In the genomic region with DNA sequence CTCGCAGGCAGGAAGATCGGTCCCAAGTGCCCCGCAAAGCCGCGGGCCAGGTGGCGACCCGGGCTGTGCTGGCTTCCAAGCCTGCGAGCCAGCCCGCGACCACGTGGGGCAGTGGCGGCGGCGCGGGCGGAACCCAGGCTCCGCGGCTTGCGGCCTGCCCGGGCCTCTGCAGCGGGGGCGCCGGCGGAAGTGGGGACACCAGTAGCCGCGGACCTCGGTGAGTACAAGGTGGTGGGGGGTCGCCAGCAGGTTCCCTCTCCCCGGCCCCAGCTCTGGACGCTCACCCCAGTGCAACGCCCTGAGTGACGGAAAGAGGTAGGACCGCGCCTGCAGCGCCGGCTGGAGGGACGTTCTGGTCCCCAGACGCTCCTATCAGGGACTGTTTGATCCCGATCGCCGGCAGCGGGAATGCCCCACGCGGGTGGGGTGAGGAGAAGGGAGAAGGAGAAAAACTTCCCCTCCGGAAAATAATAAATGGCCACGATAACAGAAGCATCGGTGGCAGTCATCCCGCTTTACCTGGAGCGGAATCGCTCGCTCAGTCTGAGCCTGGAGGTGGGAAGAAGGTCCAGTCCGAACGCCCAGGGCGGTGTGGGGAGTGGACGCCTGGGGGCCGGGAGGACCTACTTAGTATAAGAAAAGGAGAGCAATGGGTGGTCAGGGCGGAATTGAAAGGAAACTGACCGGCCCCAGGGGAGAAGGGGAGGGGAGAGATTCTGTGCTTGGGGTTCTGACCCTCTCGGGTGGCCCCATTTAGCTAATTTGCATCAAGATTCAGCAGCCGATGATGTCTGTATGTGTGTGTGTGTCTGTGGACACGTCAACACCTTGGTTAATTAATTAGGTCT, we compare ENCODE assay signal across 1 cellular context.
TF ChIP-seq lines count a peak whose summit lies in the region.

Gene GEMIN7 (plus strand): TSS at position 198 of the 848 bp plus-strand sequence. CDS start 10,855 bp downstream, outside the sequence.

TF ChIP-seq in HEK293, 187 proteins besides CTCF, POLR2A, EP300 and RAD21 (continued from another document and continues in another):
- TF ChIP-seq, protein P1, sequence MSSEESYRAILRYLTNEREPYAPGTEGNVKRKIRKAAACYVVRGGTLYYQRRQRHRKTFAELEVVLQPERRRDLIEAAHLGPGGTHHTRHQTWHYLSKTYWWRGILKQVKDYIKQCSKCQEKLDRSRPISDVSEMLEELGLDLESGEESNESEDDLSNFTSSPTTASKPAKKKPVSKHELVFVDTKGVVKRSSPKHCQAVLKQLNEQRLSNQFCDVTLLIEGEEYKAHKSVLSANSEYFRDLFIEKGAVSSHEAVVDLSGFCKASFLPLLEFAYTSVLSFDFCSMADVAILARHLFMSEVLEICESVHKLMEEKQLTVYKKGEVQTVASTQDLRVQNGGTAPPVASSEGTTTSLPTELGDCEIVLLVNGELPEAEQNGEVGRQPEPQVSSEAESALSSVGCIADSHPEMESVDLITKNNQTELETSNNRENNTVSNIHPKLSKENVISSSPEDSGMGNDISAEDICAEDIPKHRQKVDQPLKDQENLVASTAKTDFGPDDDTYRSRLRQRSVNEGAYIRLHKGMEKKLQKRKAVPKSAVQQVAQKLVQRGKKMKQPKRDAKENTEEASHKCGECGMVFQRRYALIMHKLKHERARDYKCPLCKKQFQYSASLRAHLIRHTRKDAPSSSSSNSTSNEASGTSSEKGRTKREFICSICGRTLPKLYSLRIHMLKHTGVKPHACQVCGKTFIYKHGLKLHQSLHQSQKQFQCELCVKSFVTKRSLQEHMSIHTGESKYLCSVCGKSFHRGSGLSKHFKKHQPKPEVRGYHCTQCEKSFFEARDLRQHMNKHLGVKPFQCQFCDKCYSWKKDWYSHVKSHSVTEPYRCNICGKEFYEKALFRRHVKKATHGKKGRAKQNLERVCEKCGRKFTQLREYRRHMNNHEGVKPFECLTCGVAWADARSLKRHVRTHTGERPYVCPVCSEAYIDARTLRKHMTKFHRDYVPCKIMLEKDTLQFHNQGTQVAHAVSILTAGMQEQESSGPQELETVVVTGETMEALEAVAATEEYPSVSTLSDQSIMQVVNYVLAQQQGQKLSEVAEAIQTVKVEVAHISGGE (tag by site-specific recombination; conservative IDR thresholded peaks at IDR 0.05; ENCODE audit: low read depth) = peak; percentile 99
- peak; percentile 56; the same call in 1 of the 2 replicates for TF ChIP-seq ZBTB17 (tag by site-specific recombination; IDR thresholded peaks at IDR 0.05)
- TF ChIP-seq SP3 (tag by site-specific recombination; IDR thresholded peaks at IDR 0.05) = 0 out of 2 replicates have a peak, but pooled peaks have one; percentile 30
- TF ChIP-seq ZEB2 (tag by site-specific recombination; IDR thresholded peaks at IDR 0.05) = peak; percentile 33; the same call in 1 of the 2 replicates
- TF ChIP-seq ZNF560 (tag by site-specific recombination; IDR thresholded peaks at IDR 0.05; ENCODE audit: borderline replicate concordance) = no peak
- no peak for TF ChIP-seq MEIS1 (CRISPR knock-in tag; IDR thresholded peaks at IDR 0.05; ENCODE audit: borderline replicate concordance)
- TF ChIP-seq, protein P2, sequence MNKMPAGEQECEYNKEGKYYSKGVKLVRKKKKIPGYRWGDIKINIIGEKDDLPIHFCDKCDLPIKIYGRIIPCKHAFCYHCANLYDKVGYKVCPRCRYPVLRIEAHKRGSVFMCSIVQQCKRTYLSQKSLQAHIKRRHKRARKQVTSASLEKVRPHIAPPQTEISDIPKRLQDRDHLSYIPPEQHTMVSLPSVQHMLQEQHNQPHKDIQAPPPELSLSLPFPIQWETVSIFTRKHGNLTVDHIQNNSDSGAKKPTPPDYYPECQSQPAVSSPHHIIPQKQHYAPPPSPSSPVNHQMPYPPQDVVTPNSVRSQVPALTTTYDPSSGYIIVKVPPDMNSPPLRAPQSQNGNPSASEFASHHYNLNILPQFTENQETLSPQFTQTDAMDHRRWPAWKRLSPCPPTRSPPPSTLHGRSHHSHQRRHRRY (tag by site-specific recombination; IDR thresholded peaks at IDR 0.05) = no peak
- 0 out of 2 replicates have a peak, but pooled peaks have one; percentile 50 for TF ChIP-seq ZNF580 (tag by site-specific recombination; IDR thresholded peaks at IDR 0.05)
- TF ChIP-seq ZNF629 (tag by site-specific recombination; IDR thresholded peaks at IDR 0.05) = peak; percentile 15; the same call in 1 of the 2 replicates
- 0 out of 2 replicates have a peak, but pooled peaks have one; percentile 42 for TF ChIP-seq GLI4 (tag by site-specific recombination; IDR thresholded peaks at IDR 0.05)
- TF ChIP-seq ZNF37A (tag by site-specific recombination; IDR thresholded peaks at IDR 0.05) = 0 out of 2 replicates have a peak, but pooled peaks have one; percentile 44
- peak; percentile 94 for TF ChIP-seq ZNF626 (tag by site-specific recombination; IDR thresholded peaks at IDR 0.05)
- TF ChIP-seq, protein P3, sequence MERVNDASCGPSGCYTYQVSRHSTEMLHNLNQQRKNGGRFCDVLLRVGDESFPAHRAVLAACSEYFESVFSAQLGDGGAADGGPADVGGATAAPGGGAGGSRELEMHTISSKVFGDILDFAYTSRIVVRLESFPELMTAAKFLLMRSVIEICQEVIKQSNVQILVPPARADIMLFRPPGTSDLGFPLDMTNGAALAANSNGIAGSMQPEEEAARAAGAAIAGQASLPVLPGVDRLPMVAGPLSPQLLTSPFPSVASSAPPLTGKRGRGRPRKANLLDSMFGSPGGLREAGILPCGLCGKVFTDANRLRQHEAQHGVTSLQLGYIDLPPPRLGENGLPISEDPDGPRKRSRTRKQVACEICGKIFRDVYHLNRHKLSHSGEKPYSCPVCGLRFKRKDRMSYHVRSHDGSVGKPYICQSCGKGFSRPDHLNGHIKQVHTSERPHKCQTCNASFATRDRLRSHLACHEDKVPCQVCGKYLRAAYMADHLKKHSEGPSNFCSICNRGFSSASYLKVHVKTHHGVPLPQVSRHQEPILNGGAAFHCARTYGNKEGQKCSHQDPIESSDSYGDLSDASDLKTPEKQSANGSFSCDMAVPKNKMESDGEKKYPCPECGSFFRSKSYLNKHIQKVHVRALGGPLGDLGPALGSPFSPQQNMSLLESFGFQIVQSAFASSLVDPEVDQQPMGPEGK (tag by site-specific recombination; IDR thresholded peaks at IDR 0.05) = peak; percentile 84
- no peak for TF ChIP-seq ZNF571 (tag by site-specific recombination; IDR thresholded peaks at IDR 0.05)
- TF ChIP-seq HOXA7 (CRISPR knock-in tag; IDR thresholded peaks at IDR 0.05; ENCODE audit: borderline replicate concordance) = 0 out of 2 replicates have a peak, but pooled peaks have one; percentile 28
- TF ChIP-seq ZNF654 (tag by site-specific recombination; IDR thresholded peaks at IDR 0.05; ENCODE audit: low read depth) = no peak
- no peak for TF ChIP-seq ZSCAN23 (tag by site-specific recombination; IDR thresholded peaks at IDR 0.05)
- TF ChIP-seq, protein P4, sequence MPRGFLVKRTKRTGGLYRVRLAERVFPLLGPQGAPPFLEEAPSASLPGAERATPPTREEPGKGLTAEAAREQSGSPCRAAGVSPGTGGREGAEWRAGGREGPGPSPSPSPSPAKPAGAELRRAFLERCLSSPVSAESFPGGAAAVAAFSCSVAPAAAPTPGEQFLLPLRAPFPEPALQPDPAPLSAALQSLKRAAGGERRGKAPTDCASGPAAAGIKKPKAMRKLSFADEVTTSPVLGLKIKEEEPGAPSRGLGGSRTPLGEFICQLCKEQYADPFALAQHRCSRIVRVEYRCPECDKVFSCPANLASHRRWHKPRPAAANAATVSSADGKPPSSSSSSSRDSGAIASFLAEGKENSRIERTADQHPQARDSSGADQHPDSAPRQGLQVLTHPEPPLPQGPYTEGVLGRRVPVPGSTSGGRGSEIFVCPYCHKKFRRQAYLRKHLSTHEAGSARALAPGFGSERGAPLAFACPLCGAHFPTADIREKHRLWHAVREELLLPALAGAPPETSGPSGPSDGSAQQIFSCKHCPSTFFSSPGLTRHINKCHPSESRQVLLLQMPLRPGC (tag by site-specific recombination; IDR thresholded peaks at IDR 0.05) = 0 out of 2 replicates have a peak, but pooled peaks have one; percentile 47
- peak; percentile 70; the same call in 1 of the 2 replicates for TF ChIP-seq KLF8 (tag by site-specific recombination; IDR thresholded peaks at IDR 0.05)
- no peak for TF ChIP-seq BCL6B (tag by site-specific recombination; IDR thresholded peaks at IDR 0.05)
- peak; percentile 82 for TF ChIP-seq IKZF3 (tag by site-specific recombination; IDR thresholded peaks at IDR 0.05)
- TF ChIP-seq ZNF155 (tag by site-specific recombination; IDR thresholded peaks at IDR 0.05) = no peak
- TF ChIP-seq ZNF660 (tag by site-specific recombination; IDR thresholded peaks at IDR 0.05) = peak; percentile 99
- peak; percentile 53 for TF ChIP-seq YY2 (tag by site-specific recombination; IDR thresholded peaks at IDR 0.05)
- TF ChIP-seq, protein P5, sequence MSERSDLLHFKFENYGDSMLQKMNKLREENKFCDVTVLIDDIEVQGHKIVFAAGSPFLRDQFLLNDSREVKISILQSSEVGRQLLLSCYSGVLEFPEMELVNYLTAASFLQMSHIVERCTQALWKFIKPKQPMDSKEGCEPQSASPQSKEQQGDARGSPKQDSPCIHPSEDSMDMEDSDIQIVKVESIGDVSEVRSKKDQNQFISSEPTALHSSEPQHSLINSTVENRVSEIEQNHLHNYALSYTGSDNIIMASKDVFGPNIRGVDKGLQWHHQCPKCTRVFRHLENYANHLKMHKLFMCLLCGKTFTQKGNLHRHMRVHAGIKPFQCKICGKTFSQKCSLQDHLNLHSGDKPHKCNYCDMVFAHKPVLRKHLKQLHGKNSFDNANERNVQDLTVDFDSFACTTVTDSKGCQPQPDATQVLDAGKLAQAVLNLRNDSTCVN (tag by site-specific recombination; optimal IDR thresholded peaks at IDR 0.05) = peak; percentile 61
- TF ChIP-seq ZNF174 (tag by site-specific recombination; IDR thresholded peaks at IDR 0.05) = peak; percentile 86; the same call in 1 of the 2 replicates
- peak; percentile 63; the same call in 1 of the 2 replicates for TF ChIP-seq KLF16 (tag by site-specific recombination; IDR thresholded peaks at IDR 0.05)
- TF ChIP-seq ZNF391 (tag by site-specific recombination; IDR thresholded peaks at IDR 0.05; ENCODE audit: borderline replicate concordance, low read depth) = 0 out of 2 replicates have a peak, but pooled peaks have one; percentile 9
- TF ChIP-seq, protein P6, sequence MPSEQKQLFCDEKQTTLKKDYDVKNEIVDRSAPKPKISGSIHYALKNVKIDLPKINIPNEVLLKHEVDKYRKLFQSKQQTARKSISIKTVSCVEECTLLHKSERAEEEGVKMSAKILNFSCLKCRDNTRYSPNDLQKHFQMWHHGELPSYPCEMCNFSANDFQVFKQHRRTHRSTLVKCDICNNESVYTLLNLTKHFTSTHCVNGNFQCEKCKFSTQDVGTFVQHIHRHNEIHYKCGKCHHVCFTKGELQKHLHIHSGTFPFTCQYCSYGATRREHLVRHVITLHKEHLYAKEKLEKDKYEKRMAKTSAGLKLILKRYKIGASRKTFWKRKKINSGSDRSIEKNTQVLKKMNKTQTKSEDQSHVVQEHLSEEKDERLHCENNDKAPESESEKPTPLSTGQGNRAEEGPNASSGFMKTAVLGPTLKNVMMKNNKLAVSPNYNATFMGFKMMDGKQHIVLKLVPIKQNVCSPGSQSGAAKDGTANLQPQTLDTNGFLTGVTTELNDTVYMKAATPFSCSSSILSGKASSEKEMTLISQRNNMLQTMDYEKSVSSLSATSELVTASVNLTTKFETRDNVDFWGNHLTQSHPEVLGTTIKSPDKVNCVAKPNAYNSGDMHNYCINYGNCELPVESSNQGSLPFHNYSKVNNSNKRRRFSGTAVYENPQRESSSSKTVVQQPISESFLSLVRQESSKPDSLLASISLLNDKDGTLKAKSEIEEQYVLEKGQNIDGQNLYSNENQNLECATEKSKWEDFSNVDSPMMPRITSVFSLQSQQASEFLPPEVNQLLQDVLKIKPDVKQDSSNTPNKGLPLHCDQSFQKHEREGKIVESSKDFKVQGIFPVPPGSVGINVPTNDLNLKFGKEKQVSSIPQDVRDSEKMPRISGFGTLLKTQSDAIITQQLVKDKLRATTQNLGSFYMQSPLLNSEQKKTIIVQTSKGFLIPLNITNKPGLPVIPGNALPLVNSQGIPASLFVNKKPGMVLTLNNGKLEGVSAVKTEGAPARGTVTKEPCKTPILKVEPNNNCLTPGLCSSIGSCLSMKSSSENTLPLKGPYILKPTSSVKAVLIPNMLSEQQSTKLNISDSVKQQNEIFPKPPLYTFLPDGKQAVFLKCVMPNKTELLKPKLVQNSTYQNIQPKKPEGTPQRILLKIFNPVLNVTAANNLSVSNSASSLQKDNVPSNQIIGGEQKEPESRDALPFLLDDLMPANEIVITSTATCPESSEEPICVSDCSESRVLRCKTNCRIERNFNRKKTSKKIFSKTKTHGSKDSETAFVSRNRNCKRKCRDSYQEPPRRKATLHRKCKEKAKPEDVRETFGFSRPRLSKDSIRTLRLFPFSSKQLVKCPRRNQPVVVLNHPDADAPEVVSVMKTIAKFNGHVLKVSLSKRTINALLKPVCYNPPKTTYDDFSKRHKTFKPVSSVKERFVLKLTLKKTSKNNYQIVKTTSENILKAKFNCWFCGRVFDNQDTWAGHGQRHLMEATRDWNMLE (tag by site-specific recombination; conservative IDR thresholded peaks at IDR 0.05; ENCODE audit: low read depth) = 0 out of 2 replicates have a peak, but pooled peaks have one; percentile 22
- TF ChIP-seq ZBTB20 (tag by site-specific recombination; IDR thresholded peaks at IDR 0.05) = peak; percentile 78
- peak; percentile 73 for TF ChIP-seq ZNF76 (tag by site-specific recombination; IDR thresholded peaks at IDR 0.05; ENCODE audit: borderline replicate concordance, low read depth)
- TF ChIP-seq, protein P7, sequence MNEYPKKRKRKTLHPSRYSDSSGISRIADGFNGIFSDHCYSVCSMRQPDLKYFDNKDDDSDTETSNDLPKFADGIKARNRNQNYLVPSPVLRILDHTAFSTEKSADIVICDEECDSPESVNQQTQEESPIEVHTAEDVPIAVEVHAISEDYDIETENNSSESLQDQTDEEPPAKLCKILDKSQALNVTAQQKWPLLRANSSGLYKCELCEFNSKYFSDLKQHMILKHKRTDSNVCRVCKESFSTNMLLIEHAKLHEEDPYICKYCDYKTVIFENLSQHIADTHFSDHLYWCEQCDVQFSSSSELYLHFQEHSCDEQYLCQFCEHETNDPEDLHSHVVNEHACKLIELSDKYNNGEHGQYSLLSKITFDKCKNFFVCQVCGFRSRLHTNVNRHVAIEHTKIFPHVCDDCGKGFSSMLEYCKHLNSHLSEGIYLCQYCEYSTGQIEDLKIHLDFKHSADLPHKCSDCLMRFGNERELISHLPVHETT (tag by site-specific recombination; IDR thresholded peaks at IDR 0.05) = 0 out of 2 replicates have a peak, but pooled peaks have one; percentile 10
